Comparison of ENCODE assay signal across 11 cellular contexts in genomic region chr9:129137292-129138143, GRCh38. TPM values are rescaled to one million over a fixed set of nuclear protein-coding genes. Genes with fewer than 3 reads are reported as not detected.
DNase-seq lines count a peak whose midpoint lies in the region; ATAC-seq, FAIRE-seq and TF ChIP-seq lines count a peak whose summit lies in the region.
"Had no signal": no experiment of that assay in that cellular context is flagged by ENCODE, and none has a peak within 500 bp of the region (broad histone marks: within the 10 kb centered on the region; RNA-seq: fewer than 3 reads in every experiment).

No MANE protein-coding gene starts in this region.

- no peak for TF ChIP-seq POLR2A in gastrocnemius medialis (IDR thresholded peaks at IDR 0.05)

- H3K27ac ChIP-seq in BLaER1 (0 out of 2 replicates have a peak overlapping the region, but pooled peaks have one; percentile 1), VCaP (peak overlapping the region; percentile 26; the same call in 1 of the 2 replicates), hepatocyte (peak overlapping the region; percentile 100), gastrocnemius medialis (peak overlapping the region; percentile 95 to 100 (median 98))

- in situ Hi-C loops in gastrocnemius medialis (cut with MboI; ENCODE audit: low sequenced_read_pairs in 4 of 4), result loop anchor here (5.0 to 25.0 kb wide), 7 partner anchors 350 to 657 kb away; no protein-coding TSS in a partner anchor

- no peak for DNase-seq in hepatocyte (ENCODE audit: low spot score)
- no peak for DNase-seq in gastrocnemius medialis
- no peak for DNase-seq in NCI-H1417 (lab: John Stamatoyannopoulos, UW)
- DNase-seq in mucosa of descending colon, result no peak
- no peak for DNase-seq in GM19239 (ENCODE audit: insufficient read length, low spot score)
- DNase-seq: activated CD4-positive, alpha-beta T cell treated with anti-CD3 and anti-CD28 coated beads, Interleukin-2, amount 10 ng/mL, durations not matched to agents 24 days and 14 days; NCI-H510A had no signal

- 0 out of 2 replicates have a peak overlapping the region, but pooled peaks have one; percentile 10 for H3K9ac ChIP-seq in BLaER1

- peaks cover 15% of the 10 kb centered on the region for H3K79me2 ChIP-seq in hepatocyte

- no peaks in the 10 kb centered on the region for H3K9me2 ChIP-seq in hepatocyte (replicated peaks; ENCODE audit: insufficient read depth)

- no peak for ATAC-seq in gastrocnemius medialis
- ATAC-seq in GM19395 (IDR thresholded peaks at IDR 0.05; ENCODE audit: unreplicated experiment), result no peak
- no peak for ATAC-seq in mucosa of descending colon
- ATAC-seq: esophagus mucosa had no signal

- no peak for TF ChIP-seq CTCF in VCaP (conservative IDR thresholded peaks at IDR 0.05)
- no peak for TF ChIP-seq CTCF in hepatocyte (IDR thresholded peaks at IDR 0.05; ENCODE audit: poor library complexity)
- TF ChIP-seq CTCF in gastrocnemius medialis (IDR thresholded peaks at IDR 0.05 in 4 of 5, conservative IDR thresholded peaks at IDR 0.05 in 1 of 5), result no peak
- TF ChIP-seq CTCF in mucosa of descending colon (IDR thresholded peaks at IDR 0.05), result no peak

- WGBS in hepatocyte (ENCODE audit: low lambda C conversion rate, missing lambda C conversion rate), result 89% methylated on average over 19 of the region's 19 CpGs

- no peaks in the 10 kb centered on the region for H4K20me1 ChIP-seq in BLaER1
- H4K20me1 ChIP-seq in hepatocyte (ENCODE audit: insufficient read depth, poor library complexity, severe bottlenecking), result no peaks in the 10 kb centered on the region

- no peaks in the 10 kb centered on the region for H3K9me3 ChIP-seq in BLaER1
- H3K9me3 ChIP-seq in hepatocyte (ENCODE audit: low read depth), result no peaks in the 10 kb centered on the region
- no peaks in the 10 kb centered on the region for H3K9me3 ChIP-seq in gastrocnemius medialis
- no peaks in the 10 kb centered on the region for H3K9me3 ChIP-seq in mucosa of descending colon

- peaks cover 38% of the 10 kb centered on the region for H3K4me1 ChIP-seq in BLaER1
- peaks cover 34% of the 10 kb centered on the region for H3K4me1 ChIP-seq in hepatocyte (ENCODE audit: insufficient read depth)
- H3K4me1 ChIP-seq in gastrocnemius medialis, result peaks cover 46 to 49% of the 10 kb centered on the region in 2 donors
- peaks cover 28% of the 10 kb centered on the region for H3K4me1 ChIP-seq in mucosa of descending colon (ENCODE audit: low read depth)

- intact Hi-C loops in gastrocnemius medialis (cut with DNase I; ENCODE audit: low total_unique reads), result loop anchor here (2.0 to 5.0 kb wide), 2 partner anchors 117 to 645 kb away; no protein-coding TSS in a partner anchor
- intact Hi-C loops in mucosa of descending colon (cut with DNase I, micrococcal nuclease), result loop anchor here (5.0 to 10.0 kb wide), 3 partner anchors 117 to 637 kb away; no protein-coding TSS in a partner anchor

- H3K36me3 ChIP-seq in BLaER1 (peaks cover 68% of the 10 kb centered on the region), hepatocyte (replicated peaks; ENCODE audit: insufficient read depth, low read depth) (no peaks in the 10 kb centered on the region), gastrocnemius medialis (peaks cover 0 to 36% of the 10 kb centered on the region in 2 donors), mucosa of descending colon (ENCODE audit: low read depth) (no peaks in the 10 kb centered on the region)

- no peak overlapping the region for H2AFZ ChIP-seq in hepatocyte

- H3K4me2 ChIP-seq in BLaER1 (no peak overlapping the region), hepatocyte (no peak overlapping the region)

- no peak for FAIRE-seq in GM19239 (lab: Jason Lieb, UNC)

- H3K4me3 ChIP-seq in BLaER1 (no peak overlapping the region), hepatocyte (no peak overlapping the region), gastrocnemius medialis (no peak overlapping the region), mucosa of descending colon (no peak overlapping the region)

- no peaks in the 10 kb centered on the region for H3K27me3 ChIP-seq in BLaER1
- no peaks in the 10 kb centered on the region for H3K27me3 ChIP-seq in hepatocyte
- no peaks in the 10 kb centered on the region for H3K27me3 ChIP-seq in gastrocnemius medialis

RNA-seq across cellular contexts. Expression of gene PTPA, which starts 26.3 kb away (rescaled TPM):
- total RNA-seq in hepatocyte, result 72.3 and 72.4 TPM in 2 replicates
- polyA plus RNA-seq in hepatocyte, result 55.3 and 60.9 TPM in 2 replicates
- total RNA-seq in gastrocnemius medialis, result 10 to 100 TPM; 37.6 to 71.6 (median 53.5) TPM
- total RNA-seq in mucosa of descending colon, result 100 to 1,000 TPM in 2 of 3 donors, 10 to 100 TPM in 1; 95.3 to 109 (median 109) TPM

RNA-seq across cellular contexts. Expression of gene CRAT, which starts 26.9 kb away (rescaled TPM):
- total RNA-seq in hepatocyte (39.3 and 40.4 TPM in 2 replicates), gastrocnemius medialis (100 to 1,000 TPM; 137 to 167 (median 144) TPM), mucosa of descending colon (10 to 100 TPM; 62.0 to 86.5 (median 71.2) TPM)
- 59.4 and 64.6 TPM in 2 replicates for polyA plus RNA-seq in hepatocyte

RNA-seq across cellular contexts. Expression of gene IER5L, which starts 40.5 kb away (rescaled TPM):
- total RNA-seq in hepatocyte (34.5 and 38.0 TPM in 2 replicates), gastrocnemius medialis (1 to 10 TPM in 3 of 4 donors, under 1 TPM in 1; 0.92 to 3.4 (median 2.9) TPM), mucosa of descending colon (1 to 10 TPM; 5.8 to 8.2 (median 8.0) TPM)
- polyA plus RNA-seq in hepatocyte, result 39.7 and 46.5 TPM in 2 replicates

RNA-seq across cellular contexts. Expression of gene DOLPP1, which starts 56.6 kb away (rescaled TPM):
- 16.2 and 23.8 TPM in 2 replicates for total RNA-seq in hepatocyte
- polyA plus RNA-seq in hepatocyte, result 17.2 and 20.6 TPM in 2 replicates
- 1 to 10 TPM; 1.6 to 4.7 (median 2.8) TPM for total RNA-seq in gastrocnemius medialis
- 10 to 100 TPM; 27.6 to 59.7 (median 48.3) TPM for total RNA-seq in mucosa of descending colon

Comparison
In these comparisons a context has a peak if more than half of its experiments do, and no peak if none do; other contexts are left out.
1. H3K27ac ChIP-seq: peak in every context shown above with its lines; median percentile 100 in hepatocyte; 98 in gastrocnemius medialis; 26 in VCaP; 1 in BLaER1.